In the genomic region with DNA sequence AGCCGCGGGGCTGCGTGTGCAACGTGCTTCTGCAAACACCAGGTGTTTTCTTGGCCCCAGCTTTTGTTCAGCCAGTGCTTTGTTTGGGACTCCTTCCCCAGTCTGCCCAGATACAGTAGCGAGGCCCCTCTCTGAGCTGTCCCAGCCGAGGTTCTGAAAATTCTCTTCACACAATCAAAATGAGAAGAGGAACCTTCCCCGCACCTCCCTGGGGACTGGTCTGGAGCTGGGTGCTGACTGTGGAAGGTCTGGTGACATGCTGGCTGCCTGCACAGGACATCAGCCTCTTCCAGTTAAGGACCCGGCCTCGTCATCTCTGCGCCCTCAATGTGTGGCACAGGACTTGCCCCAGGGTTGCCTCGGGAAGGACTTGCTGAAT, we compare ENCODE assay signal across 1 cellular context.
TF ChIP-seq lines count a peak whose summit lies in the region.

No MANE protein-coding gene starts in this region.

TF ChIP-seq in GM23338, 12 proteins besides CTCF, POLR2A, EP300 and RAD21:
- TF ChIP-seq, protein P1, sequence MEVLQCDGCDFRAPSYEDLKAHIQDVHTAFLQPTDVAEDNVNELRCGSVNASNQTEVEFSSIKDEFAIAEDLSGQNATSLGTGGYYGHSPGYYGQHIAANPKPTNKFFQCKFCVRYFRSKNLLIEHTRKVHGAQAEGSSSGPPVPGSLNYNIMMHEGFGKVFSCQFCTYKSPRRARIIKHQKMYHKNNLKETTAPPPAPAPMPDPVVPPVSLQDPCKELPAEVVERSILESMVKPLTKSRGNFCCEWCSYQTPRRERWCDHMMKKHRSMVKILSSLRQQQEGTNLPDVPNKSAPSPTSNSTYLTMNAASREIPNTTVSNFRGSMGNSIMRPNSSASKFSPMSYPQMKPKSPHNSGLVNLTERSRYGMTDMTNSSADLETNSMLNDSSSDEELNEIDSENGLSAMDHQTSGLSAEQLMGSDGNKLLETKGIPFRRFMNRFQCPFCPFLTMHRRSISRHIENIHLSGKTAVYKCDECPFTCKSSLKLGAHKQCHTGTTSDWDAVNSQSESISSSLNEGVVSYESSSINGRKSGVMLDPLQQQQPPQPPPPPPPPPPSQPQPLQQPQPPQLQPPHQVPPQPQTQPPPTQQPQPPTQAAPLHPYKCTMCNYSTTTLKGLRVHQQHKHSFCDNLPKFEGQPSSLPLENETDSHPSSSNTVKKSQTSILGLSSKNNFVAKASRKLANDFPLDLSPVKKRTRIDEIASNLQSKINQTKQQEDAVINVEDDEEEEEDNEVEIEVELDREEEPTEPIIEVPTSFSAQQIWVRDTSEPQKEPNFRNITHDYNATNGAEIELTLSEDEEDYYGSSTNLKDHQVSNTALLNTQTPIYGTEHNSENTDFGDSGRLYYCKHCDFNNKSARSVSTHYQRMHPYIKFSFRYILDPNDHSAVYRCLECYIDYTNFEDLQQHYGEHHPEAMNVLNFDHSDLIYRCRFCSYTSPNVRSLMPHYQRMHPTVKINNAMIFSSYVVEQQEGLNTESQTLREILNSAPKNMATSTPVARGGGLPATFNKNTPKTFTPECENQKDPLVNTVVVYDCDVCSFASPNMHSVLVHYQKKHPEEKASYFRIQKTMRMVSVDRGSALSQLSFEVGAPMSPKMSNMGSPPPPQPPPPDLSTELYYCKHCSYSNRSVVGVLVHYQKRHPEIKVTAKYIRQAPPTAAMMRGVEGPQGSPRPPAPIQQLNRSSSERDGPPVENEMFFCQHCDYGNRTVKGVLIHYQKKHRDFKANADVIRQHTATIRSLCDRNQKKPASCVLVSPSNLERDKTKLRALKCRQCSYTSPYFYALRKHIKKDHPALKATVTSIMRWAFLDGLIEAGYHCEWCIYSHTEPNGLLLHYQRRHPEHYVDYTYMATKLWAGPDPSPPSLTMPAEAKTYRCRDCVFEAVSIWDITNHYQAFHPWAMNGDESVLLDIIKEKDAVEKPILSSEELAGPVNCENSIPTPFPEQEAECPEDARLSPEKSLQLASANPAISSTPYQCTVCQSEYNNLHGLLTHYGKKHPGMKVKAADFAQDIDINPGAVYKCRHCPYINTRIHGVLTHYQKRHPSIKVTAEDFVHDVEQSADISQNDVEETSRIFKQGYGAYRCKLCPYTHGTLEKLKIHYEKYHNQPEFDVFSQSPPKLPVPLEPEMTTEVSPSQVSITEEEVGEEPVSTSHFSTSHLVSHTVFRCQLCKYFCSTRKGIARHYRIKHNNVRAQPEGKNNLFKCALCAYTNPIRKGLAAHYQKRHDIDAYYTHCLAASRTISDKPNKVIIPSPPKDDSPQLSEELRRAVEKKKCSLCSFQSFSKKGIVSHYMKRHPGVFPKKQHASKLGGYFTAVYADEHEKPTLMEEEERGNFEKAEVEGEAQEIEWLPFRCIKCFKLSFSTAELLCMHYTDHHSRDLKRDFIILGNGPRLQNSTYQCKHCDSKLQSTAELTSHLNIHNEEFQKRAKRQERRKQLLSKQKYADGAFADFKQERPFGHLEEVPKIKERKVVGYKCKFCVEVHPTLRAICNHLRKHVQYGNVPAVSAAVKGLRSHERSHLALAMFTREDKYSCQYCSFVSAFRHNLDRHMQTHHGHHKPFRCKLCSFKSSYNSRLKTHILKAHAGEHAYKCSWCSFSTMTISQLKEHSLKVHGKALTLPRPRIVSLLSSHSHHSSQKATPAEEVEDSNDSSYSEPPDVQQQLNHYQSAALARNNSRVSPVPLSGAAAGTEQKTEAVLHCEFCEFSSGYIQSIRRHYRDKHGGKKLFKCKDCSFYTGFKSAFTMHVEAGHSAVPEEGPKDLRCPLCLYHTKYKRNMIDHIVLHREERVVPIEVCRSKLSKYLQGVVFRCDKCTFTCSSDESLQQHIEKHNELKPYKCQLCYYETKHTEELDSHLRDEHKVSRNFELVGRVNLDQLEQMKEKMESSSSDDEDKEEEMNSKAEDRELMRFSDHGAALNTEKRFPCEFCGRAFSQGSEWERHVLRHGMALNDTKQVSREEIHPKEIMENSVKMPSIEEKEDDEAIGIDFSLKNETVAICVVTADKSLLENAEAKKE (CRISPR knock-in tag; IDR thresholded peaks at IDR 0.05) = no peak
- TF ChIP-seq, protein P2, sequence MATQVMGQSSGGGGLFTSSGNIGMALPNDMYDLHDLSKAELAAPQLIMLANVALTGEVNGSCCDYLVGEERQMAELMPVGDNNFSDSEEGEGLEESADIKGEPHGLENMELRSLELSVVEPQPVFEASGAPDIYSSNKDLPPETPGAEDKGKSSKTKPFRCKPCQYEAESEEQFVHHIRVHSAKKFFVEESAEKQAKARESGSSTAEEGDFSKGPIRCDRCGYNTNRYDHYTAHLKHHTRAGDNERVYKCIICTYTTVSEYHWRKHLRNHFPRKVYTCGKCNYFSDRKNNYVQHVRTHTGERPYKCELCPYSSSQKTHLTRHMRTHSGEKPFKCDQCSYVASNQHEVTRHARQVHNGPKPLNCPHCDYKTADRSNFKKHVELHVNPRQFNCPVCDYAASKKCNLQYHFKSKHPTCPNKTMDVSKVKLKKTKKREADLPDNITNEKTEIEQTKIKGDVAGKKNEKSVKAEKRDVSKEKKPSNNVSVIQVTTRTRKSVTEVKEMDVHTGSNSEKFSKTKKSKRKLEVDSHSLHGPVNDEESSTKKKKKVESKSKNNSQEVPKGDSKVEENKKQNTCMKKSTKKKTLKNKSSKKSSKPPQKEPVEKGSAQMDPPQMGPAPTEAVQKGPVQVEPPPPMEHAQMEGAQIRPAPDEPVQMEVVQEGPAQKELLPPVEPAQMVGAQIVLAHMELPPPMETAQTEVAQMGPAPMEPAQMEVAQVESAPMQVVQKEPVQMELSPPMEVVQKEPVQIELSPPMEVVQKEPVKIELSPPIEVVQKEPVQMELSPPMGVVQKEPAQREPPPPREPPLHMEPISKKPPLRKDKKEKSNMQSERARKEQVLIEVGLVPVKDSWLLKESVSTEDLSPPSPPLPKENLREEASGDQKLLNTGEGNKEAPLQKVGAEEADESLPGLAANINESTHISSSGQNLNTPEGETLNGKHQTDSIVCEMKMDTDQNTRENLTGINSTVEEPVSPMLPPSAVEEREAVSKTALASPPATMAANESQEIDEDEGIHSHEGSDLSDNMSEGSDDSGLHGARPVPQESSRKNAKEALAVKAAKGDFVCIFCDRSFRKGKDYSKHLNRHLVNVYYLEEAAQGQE (IDR thresholded peaks at IDR 0.05; ENCODE audit: unreplicated experiment) = no peak
- TF ChIP-seq ZNF114 (CRISPR knock-in tag; IDR thresholded peaks at IDR 0.05) = no peak
- TF ChIP-seq EZH2phosphoT487 (IDR thresholded peaks at IDR 0.05; ENCODE audit: unreplicated experiment) = no peak
- TF ChIP-seq, protein P3, sequence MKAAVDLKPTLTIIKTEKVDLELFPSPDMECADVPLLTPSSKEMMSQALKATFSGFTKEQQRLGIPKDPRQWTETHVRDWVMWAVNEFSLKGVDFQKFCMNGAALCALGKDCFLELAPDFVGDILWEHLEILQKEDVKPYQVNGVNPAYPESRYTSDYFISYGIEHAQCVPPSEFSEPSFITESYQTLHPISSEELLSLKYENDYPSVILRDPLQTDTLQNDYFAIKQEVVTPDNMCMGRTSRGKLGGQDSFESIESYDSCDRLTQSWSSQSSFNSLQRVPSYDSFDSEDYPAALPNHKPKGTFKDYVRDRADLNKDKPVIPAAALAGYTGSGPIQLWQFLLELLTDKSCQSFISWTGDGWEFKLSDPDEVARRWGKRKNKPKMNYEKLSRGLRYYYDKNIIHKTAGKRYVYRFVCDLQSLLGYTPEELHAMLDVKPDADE (IDR thresholded peaks at IDR 0.05) = no peak
- no peak for TF ChIP-seq CREB1 (CRISPR knock-in tag; IDR thresholded peaks at IDR 0.05; ENCODE audit: low read depth)
- TF ChIP-seq ZNF331 (CRISPR knock-in tag; IDR thresholded peaks at IDR 0.05; ENCODE audit: low read depth) = no peak
